8 cellular contexts compared by ENCODE assay signal in genomic region chr17:31761836-31762510, GRCh38.
DNase-seq lines count a peak whose midpoint lies in the region; ATAC-seq, FAIRE-seq and TF ChIP-seq lines count a peak whose summit lies in the region.
"Not testable (repeated sequence)": the region's sequence is repeated elsewhere in the genome, so short reads cannot be mapped to it uniquely, and the experiment has no call there.

No MANE protein-coding gene starts in this region.

- not testable (repeated sequence) for H3K27me3 Mint-ChIP-seq in WTC11 (ENCODE audit: low read depth)

- not testable (repeated sequence) for H3K4me2 ChIP-seq in A549; HCT116 (ENCODE audit: low read length); Karpas-422 (ENCODE audit: low read depth, low read length, poor library complexity, severe bottlenecking); OCI-LY7 (ENCODE audit: low read length); mesenchymal stem cell (ENCODE audit: low read length, poor library complexity, severe bottlenecking)

- CTCF ChIA-PET in A549 (lab: Yijun Ruan, JAX): interaction anchor here (0.7 to 1.2 kb wide), 3 partner anchors 9 to 81 kb away, joined by 3 read pairs; no protein-coding TSS in a partner anchor
- CTCF ChIA-PET in HCT116 (lab: Charles Lee); OCI-LY7 (lab: Charles Lee; ENCODE audit: unreplicated experiment); WTC11 (lab: Charles Lee): not testable (repeated sequence)

- H3K4me3 Mint-ChIP-seq in WTC11: not testable (repeated sequence)

- intact Hi-C loops in HCT116 (cut with micrococcal nuclease); OCI-LY7 (cut with micrococcal nuclease; ENCODE audit: unreplicated experiment): not testable (repeated sequence)

- not testable (repeated sequence) for H2BK5ac ChIP-seq in mesenchymal stem cell (ENCODE audit: low read depth, low read length, poor library complexity, severe bottlenecking)

- H3K4ac ChIP-seq in mesenchymal stem cell (ENCODE audit: low read depth in 1 of 2, low read length in 2 of 2): not testable (repeated sequence)

- BruUV-seq in HCT116 (replicated peaks; lab: Mats Ljungman, UMichigan); OCI-LY7 (replicated peaks; lab: Mats Ljungman, UMichigan): not testable (repeated sequence)

- WGBS in A549 (ENCODE audit: missing lambda C conversion rate): 48% methylated on average over 7 of the region's 7 CpGs
- WGBS in mesenchymal stem cell: 96% methylated on average over 7 of the region's 7 CpGs

- not testable (repeated sequence) for FAIRE-seq in A549 (lab: Jason Lieb, UNC)

- H2AK5ac ChIP-seq in mesenchymal stem cell (ENCODE audit: low read length, severe bottlenecking): not testable (repeated sequence)

- H3K9me2 ChIP-seq in HCT116 (ENCODE audit: insufficient read depth); Karpas-422 (replicated peaks; ENCODE audit: insufficient read depth, low read length); OCI-LY7 (ENCODE audit: insufficient read depth, low read length): not testable (repeated sequence)

- H3K14ac ChIP-seq in mesenchymal stem cell (ENCODE audit: low read length in 2 of 2): not testable (repeated sequence)

- not testable (repeated sequence) for H3K79me2 ChIP-seq in HCT116 (ENCODE audit: insufficient read depth, low read length); Karpas-422 (ENCODE audit: low read length); OCI-LY7 (ENCODE audit: insufficient read depth, low read depth, low read length)

- H3K27ac ChIP-seq in A549; HCT116 (ENCODE audit: low read depth, low read length); Karpas-422 (ENCODE audit: low read length); OCI-LY7 (ENCODE audit: low read depth, low read length, poor library complexity, severe bottlenecking); mesenchymal stem cell (ENCODE audit: low read length, poor library complexity, severe bottlenecking): not testable (repeated sequence)

- not testable (repeated sequence) for H2BK12ac ChIP-seq in mesenchymal stem cell (ENCODE audit: low read length in 2 of 2)

- H3K23ac ChIP-seq in mesenchymal stem cell (ENCODE audit: low read length in 2 of 2): not testable (repeated sequence)

- H3K36me3 ChIP-seq in HCT116 (ENCODE audit: control insufficient read depth in 1 of 2, insufficient read depth in 2 of 2, low read length in 2 of 2); Karpas-422 (ENCODE audit: insufficient read depth, low read length); OCI-LY7 (ENCODE audit: insufficient read depth, low read length); mesenchymal stem cell (ENCODE audit: control insufficient read depth in 1 of 2, insufficient read depth in 2 of 2, low read depth in 1 of 2, low read length in 2 of 2): not testable (repeated sequence)

- not testable (repeated sequence) for H3K9me3 ChIP-seq in A549; HCT116 (ENCODE audit: control insufficient read depth in 1 of 2, insufficient read depth in 1 of 2, low read depth in 1 of 2, low read length in 2 of 2); Karpas-422 (ENCODE audit: low read length); OCI-LY7 (ENCODE audit: low read length); mesenchymal stem cell (ENCODE audit: control insufficient read depth, low read length)

- H3K4me3 ChIP-seq in A549; HCT116 (replicated peaks in 1 of 2; ENCODE audit: low read depth in 1 of 2, low read length in 2 of 2); Karpas-422 (ENCODE audit: low read length); OCI-LY7 (ENCODE audit: low read depth, low read length, poor library complexity, severe bottlenecking); foreskin fibroblast (ENCODE audit: low read depth in 1 of 2, low read length in 2 of 2); mesenchymal stem cell (ENCODE audit: insufficient read depth in 1 of 2, low read depth in 1 of 2, low read length in 2 of 2): not testable (repeated sequence)

- peak in 1 of 2 experiments; percentile 34 for DNase-seq in A549 (ENCODE audit: low read depth in 1 of 2, low spot score in 1 of 2)
- peak; percentile 19 for DNase-seq in HCT116 (ENCODE audit: low read depth, low spot score)
- peak; percentile 53 for DNase-seq in Karpas-422
- peak; percentile 7 for DNase-seq in OCI-LY7 (ENCODE audit: low spot score)
- not testable (repeated sequence) for DNase-seq in WTC11 (ENCODE audit: low spot score); mesenchymal stem cell
- peak; percentile 20 to 35 for DNase-seq in erythroblast (lab: John Stamatoyannopoulos, UW)
- DNase-seq in foreskin fibroblast: peak; percentile 40 to 65

- not testable (repeated sequence) for H3K18ac ChIP-seq in mesenchymal stem cell (ENCODE audit: low read depth in 1 of 2, low read length in 2 of 2)

- peaks cover 11% of the 10 kb centered on the region for H3K4me1 Mint-ChIP-seq in WTC11

- TF ChIP-seq CTCF in A549 (IDR thresholded peaks at IDR 0.05); HCT116 (IDR thresholded peaks at IDR 0.05 in 2 of 3, conservative IDR thresholded peaks at IDR 0.05 in 1 of 3; ENCODE audit: borderline replicate concordance in 1 of 3, insufficient read depth in 1 of 3, low read depth in 2 of 3, low read length in 2 of 3); OCI-LY7 (conservative IDR thresholded peaks at IDR 0.05; ENCODE audit: low read length); WTC11 (IDR thresholded peaks at IDR 0.05); foreskin fibroblast (IDR thresholded peaks at IDR 0.05; ENCODE audit: low read depth, low read length): not testable (repeated sequence)

- RAD21 ChIA-PET in HCT116 (lab: Charles Lee; ENCODE audit: low non-redundant PET in 1 of 2, low total read pairs in 2 of 2, uncharacterized antibody in 2 of 2, unreplicated experiment in 2 of 2): not testable (repeated sequence)

- not testable (repeated sequence) for H4K20me1 ChIP-seq in HCT116 (ENCODE audit: insufficient read depth); Karpas-422 (ENCODE audit: insufficient read depth, low read depth, low read length); OCI-LY7 (ENCODE audit: insufficient read depth, low read length)

- H3K27me3 ChIP-seq in HCT116 (ENCODE audit: insufficient read depth, low read length); Karpas-422 (ENCODE audit: low read length); mesenchymal stem cell (ENCODE audit: control insufficient read depth in 1 of 2, insufficient read depth in 1 of 2, low read length in 2 of 2): not testable (repeated sequence)

- not testable (repeated sequence) for TF ChIP-seq RAD21 in A549 (conservative IDR thresholded peaks at IDR 0.05 in 1 of 2, IDR thresholded peaks at IDR 0.05 in 1 of 2); HCT116 (IDR thresholded peaks at IDR 0.05; ENCODE audit: low read depth)

- not testable (repeated sequence) for H4K91ac ChIP-seq in mesenchymal stem cell (ENCODE audit: low read length)

- not testable (repeated sequence) for H2BK120ac ChIP-seq in mesenchymal stem cell (ENCODE audit: low read depth, low read length)

- not testable (repeated sequence) for H3K4me1 ChIP-seq in A549; HCT116 (ENCODE audit: control insufficient read depth in 1 of 2, insufficient read depth in 2 of 2, low read length in 2 of 2); Karpas-422 (ENCODE audit: low read length); OCI-LY7 (ENCODE audit: insufficient read depth, low read length, poor library complexity, severe bottlenecking); mesenchymal stem cell (ENCODE audit: control insufficient read depth, insufficient read depth, low read depth, low read length)

- not testable (repeated sequence) for H3K27ac Mint-ChIP-seq in WTC11

- not testable (repeated sequence) for H3K79me1 ChIP-seq in mesenchymal stem cell (replicated peaks; ENCODE audit: low read length, poor library complexity, severe bottlenecking)

- TF ChIP-seq POLR2A in A549 (IDR thresholded peaks at IDR 0.05; ENCODE audit: low read length); HCT116 (IDR thresholded peaks at IDR 0.05; ENCODE audit: borderline replicate concordance, extremely low read depth, insufficient read depth, insufficient read length); erythroblast (IDR thresholded peaks at IDR 0.05; ENCODE audit: low read length): not testable (repeated sequence)

- H2AFZ ChIP-seq in HCT116 (ENCODE audit: low read depth, low read length, poor library complexity, severe bottlenecking); Karpas-422 (ENCODE audit: low read length); OCI-LY7 (ENCODE audit: low read length); mesenchymal stem cell (ENCODE audit: low read depth, low read length): not testable (repeated sequence)

- not testable (repeated sequence) for H3K36me3 Mint-ChIP-seq in WTC11

- POLR2A ChIA-PET in A549 (lab: Yijun Ruan, JAX): interaction anchor here (0.6 kb wide), 1 partner anchor 77 kb away, joined by 4 read pairs; no protein-coding TSS in a partner anchor
- POLR2A ChIA-PET in HCT116 (lab: Charles Lee); OCI-LY7 (lab: Charles Lee); WTC11 (lab: Charles Lee): not testable (repeated sequence)

- H2BK15ac ChIP-seq in mesenchymal stem cell (ENCODE audit: low read depth, poor library complexity, severe bottlenecking): not testable (repeated sequence)

- H4K8ac ChIP-seq in mesenchymal stem cell (ENCODE audit: low read length): not testable (repeated sequence)

- not testable (repeated sequence) for ATAC-seq in A549, HCT116, WTC11

- H3K9me3 Mint-ChIP-seq in WTC11: peaks cover 15% of the 10 kb centered on the region

- H3K9ac ChIP-seq in HCT116 (ENCODE audit: low read length); Karpas-422 (ENCODE audit: low read length): not testable (repeated sequence)
- peak overlapping the region; percentile 11 for H3K9ac ChIP-seq in mesenchymal stem cell (ENCODE audit: low read length)

- TF ChIP-seq EP300 in A549 (IDR thresholded peaks at IDR 0.05): not testable (repeated sequence)

TF ChIP-seq in WTC11, 78 proteins besides CTCF, POLR2A, EP300 and RAD21:
- TF ChIP-seq NFYB (CRISPR knock-in tag; conservative IDR thresholded peaks at IDR 0.05; ENCODE audit: low read depth): peak; percentile 52
